In genomic region chr11:72102162-72102561, GRCh38 we compare ENCODE assay signal across 7 cellular contexts. TPM values are rescaled to one million over a fixed set of nuclear protein-coding genes. Genes with fewer than 3 reads are reported as not detected.
A peak's percentile ranks its signal among the peaks of the same experiment; 100 is the strongest.
DNase-seq lines count a peak whose midpoint lies in the region; ATAC-seq and TF ChIP-seq lines count a peak whose summit lies in the region.

No MANE protein-coding gene starts in this region.

- peak overlapping the region; percentile 96 for H3K9ac ChIP-seq in HUES48 (ENCODE audit: low read depth, low read length)

- H3K4me3 Mint-ChIP-seq in activated B cell treated with CpG ODN at 0.5 μM for 24 hours: peak overlapping the region; percentile 96
- peak overlapping the region; percentile 95 for H3K4me3 Mint-ChIP-seq in stimulated activated memory B cell treated with anti-CD40 and anti-IgM and Interleukin-4, amounts not matched to agents 10 μg/mL and 1 μg/mL and 100 μg/mL, for 72 hours

- peaks cover 37% of the 10 kb centered on the region for H3K79me2 ChIP-seq in hepatocyte

- TF ChIP-seq CTCF in activated B cell treated with CpG ODN at 0.5 μM for 24 hours (IDR thresholded peaks at IDR 0.05): no peak
- TF ChIP-seq CTCF in hepatocyte (IDR thresholded peaks at IDR 0.05; ENCODE audit: poor library complexity): no peak
- no peak for TF ChIP-seq CTCF in lower leg skin (IDR thresholded peaks at IDR 0.05)

- H3K36me3 ChIP-seq in HUES48 (ENCODE audit: control insufficient read depth, insufficient read depth, low read length) (peaks cover 41% of the 10 kb centered on the region), hepatocyte (replicated peaks; ENCODE audit: insufficient read depth, low read depth) (no peaks in the 10 kb centered on the region)

- H3K4me1 ChIP-seq in HUES48 (ENCODE audit: control insufficient read depth, insufficient read depth, low read length) (peaks cover 12% of the 10 kb centered on the region), hepatocyte (ENCODE audit: insufficient read depth) (peaks cover 22% of the 10 kb centered on the region)

- no peak overlapping the region for H3K27ac ChIP-seq in HUES48 (ENCODE audit: low read depth, low read length)
- H3K27ac ChIP-seq in hepatocyte: peak overlapping the region; percentile 97

- intact Hi-C loops in activated B cell treated with CpG ODN at 0.5 μM for 24 hours (cut with micrococcal nuclease) (loop anchor here (2.0 kb wide), 2 partner anchors 61 to 121 kb away; no protein-coding TSS in a partner anchor), lower leg skin (cut with DNase I; ENCODE audit: low total_unique reads) (no loop called here)

- H3K27me3 ChIP-seq in HUES48 (ENCODE audit: control insufficient read depth, insufficient read depth, low read length): no peaks in the 10 kb centered on the region
- H3K27me3 ChIP-seq in hepatocyte: no peaks in the 10 kb centered on the region

- H3K4me2 ChIP-seq in hepatocyte: peak overlapping the region; percentile 88

- H3K9me3 ChIP-seq in HUES48 (ENCODE audit: control insufficient read depth, insufficient read depth, low read length) (no peaks in the 10 kb centered on the region), hepatocyte (ENCODE audit: low read depth) (no peaks in the 10 kb centered on the region)

- H3K27me3 Mint-ChIP-seq in activated B cell treated with CpG ODN at 0.5 μM for 24 hours: no peaks in the 10 kb centered on the region
- no peaks in the 10 kb centered on the region for H3K27me3 Mint-ChIP-seq in stimulated activated memory B cell treated with anti-CD40 and anti-IgM and Interleukin-4, amounts not matched to agents 10 μg/mL and 1 μg/mL and 100 μg/mL, for 72 hours

- H2AFZ ChIP-seq in hepatocyte: no peak overlapping the region

- peaks cover 54% of the 10 kb centered on the region for H3K36me3 Mint-ChIP-seq in activated B cell treated with CpG ODN at 0.5 μM for 24 hours (ENCODE audit: low read depth)
- peaks cover 37% of the 10 kb centered on the region for H3K36me3 Mint-ChIP-seq in stimulated activated memory B cell treated with anti-CD40 and anti-IgM and Interleukin-4, amounts not matched to agents 10 μg/mL and 1 μg/mL and 100 μg/mL, for 72 hours

- POLR2A ChIA-PET in activated B cell treated with CpG ODN at 0.5 μM for 24 hours (lab: Charles Lee): interaction anchor here (0.6 to 4.9 kb wide), 5 partner anchors 11 to 323 kb away, joined by 3 to 31 read pairs (median 7); partner anchors contain the start of genes ANAPC15, RNF121 and XNDC1N

- H3K27ac Mint-ChIP-seq in activated B cell treated with CpG ODN at 0.5 μM for 24 hours: peak overlapping the region; percentile 93
- H3K27ac Mint-ChIP-seq in stimulated activated memory B cell treated with anti-CD40 and anti-IgM and Interleukin-4, amounts not matched to agents 10 μg/mL and 1 μg/mL and 100 μg/mL, for 72 hours: peak overlapping the region; percentile 96

- WGBS in hepatocyte (ENCODE audit: low lambda C conversion rate, missing lambda C conversion rate): 53% methylated on average over 4 of the region's 4 CpGs
- WGBS in lower leg skin, 2 donors: 30 to 31% methylated on average over 4 of the region's 4 CpGs

- TF ChIP-seq POLR2A in lower leg skin (IDR thresholded peaks at IDR 0.05): no peak

- H3K4me3 ChIP-seq in HUES48 (ENCODE audit: low read depth, low read length): peak overlapping the region; percentile 99
- peak overlapping the region; percentile 81 for H3K4me3 ChIP-seq in hepatocyte
- no peak overlapping the region for H3K4me3 ChIP-seq in lower leg skin (ENCODE audit: low read depth, poor library complexity, severe bottlenecking)

- H3K4me1 Mint-ChIP-seq in activated B cell treated with CpG ODN at 0.5 μM for 24 hours: peaks cover 46% of the 10 kb centered on the region
- peaks cover 54% of the 10 kb centered on the region for H3K4me1 Mint-ChIP-seq in stimulated activated memory B cell treated with anti-CD40 and anti-IgM and Interleukin-4, amounts not matched to agents 10 μg/mL and 1 μg/mL and 100 μg/mL, for 72 hours

- no peaks in the 10 kb centered on the region for H4K20me1 ChIP-seq in hepatocyte (ENCODE audit: insufficient read depth, poor library complexity, severe bottlenecking)

- no peak for ATAC-seq in activated B cell treated with CpG ODN at 0.5 μM for 24 hours (ENCODE audit: low read depth)
- no peak for ATAC-seq in stimulated activated memory B cell treated with anti-CD40 and anti-IgM and Interleukin-4, amounts not matched to agents 10 μg/mL and 1 μg/mL and 100 μg/mL, for 72 hours
- no peak for ATAC-seq in HG03025 (IDR thresholded peaks at IDR 0.05; ENCODE audit: low FRiP score, unreplicated experiment)

- no peaks in the 10 kb centered on the region for H3K9me2 ChIP-seq in hepatocyte (replicated peaks; ENCODE audit: insufficient read depth)

- CTCF ChIA-PET in activated B cell treated with CpG ODN at 0.5 μM for 24 hours (lab: Charles Lee): interaction anchor here (0.7 to 5.0 kb wide), 3 partner anchors 11 to 120 kb away, joined by 3 to 22 read pairs (median 15); no protein-coding TSS in a partner anchor

- DNase-seq in activated B cell treated with CpG ODN at 0.5 μM for 24 hours: no peak
- no peak for DNase-seq in hepatocyte (ENCODE audit: low spot score)
- DNase-seq in DMS153 treated with DMSO at 0.1 percent for 48 hours (lab: John Stamatoyannopoulos, UW; ENCODE audit: unreplicated experiment): no peak
- DNase-seq in lower leg skin (ENCODE audit: low spot score in 2 of 2): no peak

- no peaks in the 10 kb centered on the region for H3K9me3 Mint-ChIP-seq in activated B cell treated with CpG ODN at 0.5 μM for 24 hours
- H3K9me3 Mint-ChIP-seq in stimulated activated memory B cell treated with anti-CD40 and anti-IgM and Interleukin-4, amounts not matched to agents 10 μg/mL and 1 μg/mL and 100 μg/mL, for 72 hours: peaks cover 4% of the 10 kb centered on the region

RNA-seq across cellular contexts. Expression of gene LAMTOR1, which starts 0.9 kb away (rescaled TPM):
- total RNA-seq in activated B cell treated with CpG ODN at 0.5 μM for 24 hours (87.2 and 87.6 TPM in 2 replicates), hepatocyte (109 and 147 TPM in 2 replicates), lower leg skin (100 to 1,000 TPM in 2 of 4 donors, 10 to 100 TPM in 2; 83.6 to 112 (median 99.9) TPM)
- polyA plus RNA-seq in hepatocyte: 164 and 181 TPM in 2 replicates

RNA-seq across cellular contexts. Expression of gene TOMT, which starts 3.6 kb away (rescaled TPM):
- total RNA-seq in activated B cell treated with CpG ODN at 0.5 μM for 24 hours (not detected in 2 replicates), hepatocyte (not detected in 2 replicates), lower leg skin (not detected)
- not detected in 2 replicates for polyA plus RNA-seq in hepatocyte

RNA-seq across cellular contexts. Expression of gene ANAPC15, which starts 10.3 kb away (rescaled TPM):
- total RNA-seq in activated B cell treated with CpG ODN at 0.5 μM for 24 hours: 44.4 and 56.3 TPM in 2 replicates
- total RNA-seq in hepatocyte: 17.6 and 21.6 TPM in 2 replicates
- 42.5 and 43.7 TPM in 2 replicates for polyA plus RNA-seq in hepatocyte
- total RNA-seq in lower leg skin: 10 to 100 TPM in 3 of 4 donors, 1 to 10 TPM in 1; 5.0 to 27.8 (median 24.9) TPM

RNA-seq across cellular contexts. Expression of gene LRRC51, which starts 21.5 kb away (rescaled TPM):
- total RNA-seq in activated B cell treated with CpG ODN at 0.5 μM for 24 hours (4.1 and 4.5 TPM in 2 replicates), hepatocyte (2.1 and 4.5 TPM in 2 replicates), lower leg skin (10 to 100 TPM in 1 of 4 donors, 1 to 10 TPM in 3; 1.9 to 16.9 (median 4.9) TPM)
- 3.7 and 7.8 TPM in 2 replicates for polyA plus RNA-seq in hepatocyte

RNA-seq across cellular contexts. Expression of gene NUMA1, which starts 21.8 kb away (rescaled TPM):
- 146 and 163 TPM in 2 replicates for total RNA-seq in activated B cell treated with CpG ODN at 0.5 μM for 24 hours
- 129 and 140 TPM in 2 replicates for total RNA-seq in hepatocyte
- 103 and 116 TPM in 2 replicates for polyA plus RNA-seq in hepatocyte
- 100 to 1,000 TPM; 356 to 592 (median 409) TPM for total RNA-seq in lower leg skin
